9 cellular contexts compared by ENCODE assay signal in the genomic region with DNA sequence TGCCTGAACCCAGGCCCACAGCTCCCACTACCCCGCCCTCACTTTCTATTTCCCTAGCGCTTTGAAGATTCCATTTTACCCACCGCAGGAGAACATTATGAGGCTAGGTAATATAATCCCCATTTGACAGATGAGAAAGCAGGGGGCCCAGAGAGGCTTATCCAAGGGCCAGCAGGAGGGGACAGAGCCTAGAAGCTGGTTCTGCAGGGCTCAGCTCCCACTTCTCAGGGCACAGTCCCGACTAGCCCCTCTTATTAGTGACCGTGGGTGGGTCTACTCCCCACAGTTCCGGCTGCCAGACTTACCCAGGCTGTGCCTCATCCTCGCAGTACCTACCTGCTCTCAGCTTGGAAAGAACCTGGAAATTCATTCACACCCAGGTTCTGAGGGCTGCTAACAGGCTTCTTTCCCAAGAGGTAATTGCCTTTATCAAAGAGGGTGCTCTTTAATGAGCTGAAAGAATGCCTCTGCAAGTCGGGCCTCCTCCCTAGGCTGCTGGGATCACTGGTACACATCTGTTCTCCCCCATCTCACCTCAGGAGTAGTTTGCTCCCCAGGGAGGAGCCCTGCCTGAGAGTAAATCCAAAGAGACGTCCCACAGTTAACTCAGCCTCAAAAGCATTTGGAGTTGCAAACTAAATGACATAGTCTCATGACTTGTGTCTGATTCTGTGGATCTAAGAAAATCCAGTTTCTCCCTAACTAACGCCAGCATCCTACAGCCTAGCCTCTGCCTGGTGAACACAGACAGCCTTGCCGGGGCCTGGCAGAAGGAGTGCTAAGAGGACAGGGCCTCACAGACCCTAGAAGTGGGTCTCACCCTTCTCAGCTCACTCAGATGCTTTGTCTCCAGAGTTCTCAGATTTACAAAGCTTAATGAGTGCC.
DNase-seq lines count a peak whose midpoint lies in the region; ATAC-seq, FAIRE-seq and TF ChIP-seq lines count a peak whose summit lies in the region.
"Had no signal": no experiment of that assay in that cellular context is flagged by ENCODE, and none has a peak within 500 bp of the region (broad histone marks: within the 10 kb centered on the region; RNA-seq: fewer than 3 reads in every experiment).

No MANE protein-coding gene starts in this region.

- peak overlapping the region; percentile 36 for H2AFZ ChIP-seq in endothelial cell of umbilical vein (ENCODE audit: low read depth, low read length)

- no peak for TF ChIP-seq POLR2A in endothelial cell of umbilical vein (IDR thresholded peaks at IDR 0.05; ENCODE audit: low read depth, low read length)
- no peak for TF ChIP-seq POLR2A in prostate gland (IDR thresholded peaks at IDR 0.05)

- WGBS in prostate gland, result 56% methylated on average over 9 of the region's 11 CpGs

- H3K4me3 ChIP-seq in AG04449 (ENCODE audit: low read depth, low read length) (no peak overlapping the region; the same call in 1 of the 2 replicates), RWPE2 (ENCODE audit: severe bottlenecking) (no peak overlapping the region), endothelial cell of umbilical vein (replicated peaks in 1 of 3; ENCODE audit: insufficient read depth in 1 of 3, low read depth in 1 of 3, low read length in 3 of 3) (no peak overlapping the region), prostate gland (no peak overlapping the region)

- dilution Hi-C loops in endothelial cell of umbilical vein (cut with MboI; ENCODE audit: extremely low pct_ligation_motif_present, low sequenced_read_pairs), result no loop called here

- H3K4me2 ChIP-seq in endothelial cell of umbilical vein (ENCODE audit: insufficient read depth, low read length), result peak overlapping the region; percentile 40

- no peaks in the 10 kb centered on the region for H3K9me1 ChIP-seq in endothelial cell of umbilical vein (replicated peaks; ENCODE audit: control insufficient read depth, extremely low read depth, insufficient read depth, low read length)

- no peaks in the 10 kb centered on the region for H3K79me2 ChIP-seq in endothelial cell of umbilical vein (ENCODE audit: control insufficient read depth, insufficient read depth, low read length)

- POLR2A ChIA-PET in AG04449 (lab: Yijun Ruan, JAX) (no interaction called here), endothelial cell of umbilical vein (lab: Charles Lee) (no interaction called here)

- no peak for TF ChIP-seq CTCF in AG04449 (IDR thresholded peaks at IDR 0.05; ENCODE audit: insufficient read depth, low read length, missing control alignments)
- TF ChIP-seq CTCF in RWPE2 (IDR thresholded peaks at IDR 0.05; ENCODE audit: poor library complexity, severe bottlenecking), result no peak
- TF ChIP-seq CTCF in endothelial cell of umbilical vein (IDR thresholded peaks at IDR 0.05; ENCODE audit: extremely low read depth in 1 of 2, insufficient read depth in 1 of 2, low read depth in 1 of 2, low read length in 2 of 2), result no peak
- no peak for TF ChIP-seq CTCF in prostate gland (IDR thresholded peaks at IDR 0.05)

- H3K27me3 ChIP-seq in RWPE2 (ENCODE audit: insufficient read depth, poor library complexity, severe bottlenecking), result no peaks in the 10 kb centered on the region
- H3K27me3 ChIP-seq in endothelial cell of umbilical vein (ENCODE audit: control insufficient read depth in 2 of 2, insufficient read depth in 2 of 2, low read length in 2 of 2), result no peaks in the 10 kb centered on the region
- H3K27me3 ChIP-seq in prostate gland (replicated peaks; ENCODE audit: insufficient read depth), result no peaks in the 10 kb centered on the region

- CTCF ChIA-PET in AG04449 (lab: Yijun Ruan, JAX) (interaction anchor here (0.7 to 1.4 kb wide), 3 partner anchors 118 to 132 kb away, joined by 3 to 4 read pairs (median 3); no protein-coding TSS in a partner anchor), endothelial cell of umbilical vein (lab: Charles Lee) (interaction anchor here (0.6 to 2.9 kb wide), 8 partner anchors 23 to 125 kb away, joined by 3 to 15 read pairs (median 4); a partner anchor contains a TSS)

- H4K20me1 ChIP-seq in endothelial cell of umbilical vein (replicated peaks; ENCODE audit: control insufficient read depth, extremely low read depth, insufficient read depth, low read length), result no peaks in the 10 kb centered on the region

- intact Hi-C loops in endothelial cell of umbilical vein (cut with micrococcal nuclease), result loop anchor here (1.0 to 2.0 kb wide), 3 partner anchors 22 to 125 kb away; a partner anchor contains a TSS
- intact Hi-C loops in prostate gland (cut with DNase I), result no loop called here

- H3K9ac ChIP-seq in endothelial cell of umbilical vein (replicated peaks; ENCODE audit: extremely low read depth, insufficient read depth, low read length), result peak overlapping the region; percentile 58

- H3K9me3 ChIP-seq in RWPE2 (ENCODE audit: severe bottlenecking) (no peaks in the 10 kb centered on the region), endothelial cell of umbilical vein (replicated peaks; ENCODE audit: control insufficient read depth, insufficient read depth, low read length) (no peaks in the 10 kb centered on the region), prostate gland (no peaks in the 10 kb centered on the region)

- no TSS peak for BruUV-seq in endothelial cell of umbilical vein (replicated peaks; lab: Mats Ljungman, UMichigan)

- peak overlapping the region; percentile 97 for H3K27ac ChIP-seq in RWPE2 (ENCODE audit: poor library complexity, severe bottlenecking)
- peak overlapping the region; percentile 63 for H3K27ac ChIP-seq in endothelial cell of umbilical vein (ENCODE audit: insufficient read depth, low read depth, low read length)
- H3K27ac ChIP-seq in prostate gland, result peak overlapping the region; percentile 64 to 67

- H3K36me3 ChIP-seq in RWPE2 (ENCODE audit: low read depth) (no peaks in the 10 kb centered on the region), endothelial cell of umbilical vein (ENCODE audit: control insufficient read depth in 2 of 2, extremely low read depth in 1 of 2, insufficient read depth in 2 of 2, low read length in 2 of 2) (no peaks in the 10 kb centered on the region), prostate gland (no peaks in the 10 kb centered on the region)

- ATAC-seq in GM18907 (IDR thresholded peaks at IDR 0.05; ENCODE audit: unreplicated experiment) (peak; percentile 50), HG03095 (IDR thresholded peaks at IDR 0.05; ENCODE audit: unreplicated experiment) (peak; percentile 40), RWPE2 (ENCODE audit: low read depth) (peak; percentile 17)

- peaks cover 43% of the 10 kb centered on the region for H3K4me1 ChIP-seq in RWPE2 (ENCODE audit: insufficient read depth, poor library complexity, severe bottlenecking)
- peaks cover 20% of the 10 kb centered on the region for H3K4me1 ChIP-seq in endothelial cell of umbilical vein (ENCODE audit: control insufficient read depth, extremely low read depth, insufficient read depth, low read length)
- no peaks in the 10 kb centered on the region for H3K4me1 ChIP-seq in prostate gland (replicated peaks)

- no peak for FAIRE-seq in endothelial cell of umbilical vein (lab: Jason Lieb, UNC)
- FAIRE-seq: keratinocyte had no signal

- DNase-seq in AG04449 (ENCODE audit: low read depth, low spot score) (peak; percentile 45), RWPE2 (ENCODE audit: low spot score) (no peak), endothelial cell of umbilical vein (ENCODE audit: low read depth, low spot score) (no peak), prostate gland (ENCODE audit: low spot score) (no peak), SHP77 treated with DMSO at 0.1 percent for 48 hours (lab: John Stamatoyannopoulos, UW) (no peak), ureter (ENCODE audit: low spot score) (no peak)

TF ChIP-seq in endothelial cell of umbilical vein, 7 proteins besides CTCF, POLR2A, EP300 and RAD21:
- TF ChIP-seq, protein P1, sequence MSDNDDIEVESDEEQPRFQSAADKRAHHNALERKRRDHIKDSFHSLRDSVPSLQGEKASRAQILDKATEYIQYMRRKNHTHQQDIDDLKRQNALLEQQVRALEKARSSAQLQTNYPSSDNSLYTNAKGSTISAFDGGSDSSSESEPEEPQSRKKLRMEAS (IDR thresholded peaks at IDR 0.05; ENCODE audit: insufficient read depth, insufficient read length), result no peak
- TF ChIP-seq FOS (IDR thresholded peaks at IDR 0.05; ENCODE audit: borderline replicate concordance, insufficient read depth, low read length) (no peak), EZH2 (IDR thresholded peaks at IDR 0.05; ENCODE audit: borderline replicate concordance, low read depth, low read length, severe bottlenecking) (no peak), POLR2AphosphoS5 (IDR thresholded peaks at IDR 0.05; ENCODE audit: insufficient read depth, low read depth, low read length) (no peak), JUN (IDR thresholded peaks at IDR 0.05; ENCODE audit: borderline replicate concordance, insufficient read depth, insufficient read length, low read depth) (no peak), MYC (IDR thresholded peaks at IDR 0.05; ENCODE audit: low read depth, low read length) (no peak)
